1 cellular context compared by ENCODE assay signal in genomic region chr7:100684534-100685042, GRCh38.
TF ChIP-seq lines count a peak whose summit lies in the region.

No MANE protein-coding gene starts in this region.

TF ChIP-seq in GM12878, 131 proteins besides CTCF, POLR2A, EP300 and RAD21:
- TF ChIP-seq RFX5 (IDR thresholded peaks at IDR 0.05; ENCODE audit: low read depth, low read length) (no peak), USF2 (IDR thresholded peaks at IDR 0.05; ENCODE audit: borderline replicate concordance, low read depth, low read length) (no peak), TBL1XR1 (IDR thresholded peaks at IDR 0.05; ENCODE audit: low read depth, low read length) (no peak), MEF2A (IDR thresholded peaks at IDR 0.05; ENCODE audit: insufficient read depth, low read depth, low read length) (no peak), CREB1 (IDR thresholded peaks at IDR 0.05; ENCODE audit: low read depth) (no peak), PRDM15 (CRISPR knock-in tag; IDR thresholded peaks at IDR 0.05) (no peak), KLF5 (IDR thresholded peaks at IDR 0.05; ENCODE audit: partially characterized antibody) (no peak), SPI1 (IDR thresholded peaks at IDR 0.05; ENCODE audit: borderline replicate concordance, insufficient read depth, low read depth, low read length) (no peak), CBX5 (IDR thresholded peaks at IDR 0.05; ENCODE audit: low read depth) (no peak), CEBPB (IDR thresholded peaks at IDR 0.05; ENCODE audit: borderline replicate concordance in 1 of 2, low read depth in 2 of 2, low read length in 2 of 2) (no peak)
